ENCODE assay signal across 21 cellular contexts in the genomic region with DNA sequence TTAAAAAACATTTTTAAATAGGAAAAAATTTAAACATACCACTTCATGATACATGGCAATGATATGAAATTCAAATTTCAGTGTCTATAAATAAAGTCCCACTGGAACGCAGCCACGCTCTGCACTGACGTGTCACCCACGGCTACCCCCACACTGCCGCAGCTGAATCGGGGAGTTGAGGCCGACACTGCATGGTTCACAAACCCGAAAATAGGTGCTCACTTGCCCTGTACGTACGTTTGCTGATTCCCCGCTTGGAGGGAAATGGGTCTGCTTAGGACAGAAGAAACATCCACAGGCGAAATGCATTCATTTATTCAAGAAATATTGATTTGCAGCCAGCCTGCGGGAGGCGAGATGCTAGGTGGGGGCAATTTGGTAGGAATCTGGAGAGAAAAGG.
"Had no signal": no experiment of that assay in that cellular context is flagged by ENCODE, and none has a peak within 500 bp of the region (broad histone marks: within the 10 kb centered on the region; RNA-seq: fewer than 3 reads in every experiment).

No MANE protein-coding gene starts in this region.

- H3K27ac ChIP-seq: adrenal gland, lower lobe of right lung, psoas muscle, VCaP had no signal

- H3K4me3 Mint-ChIP-seq: activated naive CD4-positive, alpha-beta T cell treated with anti-CD3 and anti-CD28 coated beads, Interleukin-2, amount 50 U/mL, for 24 hours; dendritic cell treated with granulocyte-macrophage colony-stimulating factor and Interleukin-4, amounts not matched to agents 40 ng/mL and 50 ng/mL, for 4 days; effector memory CD8-positive, alpha-beta T cell; mesothelial cell of epicardium; nephron progenitor cell; stimulated activated effector memory CD8-positive, alpha-beta T cell treated with anti-CD3 and anti-CD28 coated beads, Interleukin-12 subunit alpha, Interleukin-12 subunit beta, amount 100 ng/mL, for 72 hours had no signal

- DNase-seq: activated CD4-positive, alpha-beta T cell treated with anti-CD3 and anti-CD28 coated beads, Interleukin-2, amount 50 U/mL, for 4 hours; activated CD4-positive, CD25-positive, alpha-beta regulatory T cell treated with anti-CD3 and anti-CD28 coated beads, Interleukin-2, amount 50 U/mL, for 72 hours; activated gamma-delta T cell; effector memory CD8-positive, alpha-beta T cell; foreskin fibroblast; hippocampal formation; lower lobe of right lung; nephron progenitor cell; psoas muscle; stimulated activated CD4-positive, alpha-beta T cell treated with anti-CD3 and anti-CD28 coated beads, Interleukin-4, amount 100 ng/mL, for 24 hours; T-helper 2 cell had no signal

- H3K36me3 ChIP-seq: adrenal gland, lower lobe of right lung had no signal

- H3K4me3 ChIP-seq: adrenal gland, lower lobe of right lung, psoas muscle, smooth muscle cell had no signal

- H3K27ac Mint-ChIP-seq: activated naive CD4-positive, alpha-beta T cell treated with anti-CD3 and anti-CD28 coated beads, Interleukin-2, amount 50 U/mL, for 24 hours; dendritic cell treated with granulocyte-macrophage colony-stimulating factor and Interleukin-4, amounts not matched to agents 40 ng/mL and 50 ng/mL, for 4 days; mesothelial cell of epicardium; nephron progenitor cell; stimulated activated effector memory CD8-positive, alpha-beta T cell treated with anti-CD3 and anti-CD28 coated beads, Interleukin-12 subunit alpha, Interleukin-12 subunit beta, amount 100 ng/mL, for 72 hours had no signal

- H3K4me2 ChIP-seq: smooth muscle cell had no signal

- FAIRE-seq: bronchial epithelial cell, keratinocyte had no signal

- H3K9me3 Mint-ChIP-seq: activated naive CD4-positive, alpha-beta T cell treated with anti-CD3 and anti-CD28 coated beads, Interleukin-2, amount 50 U/mL, for 24 hours had no signal

- H3K36me3 Mint-ChIP-seq: activated naive CD4-positive, alpha-beta T cell treated with anti-CD3 and anti-CD28 coated beads, Interleukin-2, amount 50 U/mL, for 24 hours; mesothelial cell of epicardium had no signal

- H3K9me3 ChIP-seq: adrenal gland, psoas muscle had no signal

- ATAC-seq: effector memory CD8-positive, alpha-beta T cell; lower lobe of right lung; psoas muscle; sciatic nerve; stimulated activated effector memory CD8-positive, alpha-beta T cell treated with anti-CD3 and anti-CD28 coated beads, Interleukin-12 subunit alpha, Interleukin-12 subunit beta, amount 100 ng/mL, for 72 hours had no signal

- H3K4me1 ChIP-seq: adrenal gland, lower lobe of right lung, psoas muscle had no signal
